Comparison of ENCODE assay signal across 8 cellular contexts in the genomic region with DNA sequence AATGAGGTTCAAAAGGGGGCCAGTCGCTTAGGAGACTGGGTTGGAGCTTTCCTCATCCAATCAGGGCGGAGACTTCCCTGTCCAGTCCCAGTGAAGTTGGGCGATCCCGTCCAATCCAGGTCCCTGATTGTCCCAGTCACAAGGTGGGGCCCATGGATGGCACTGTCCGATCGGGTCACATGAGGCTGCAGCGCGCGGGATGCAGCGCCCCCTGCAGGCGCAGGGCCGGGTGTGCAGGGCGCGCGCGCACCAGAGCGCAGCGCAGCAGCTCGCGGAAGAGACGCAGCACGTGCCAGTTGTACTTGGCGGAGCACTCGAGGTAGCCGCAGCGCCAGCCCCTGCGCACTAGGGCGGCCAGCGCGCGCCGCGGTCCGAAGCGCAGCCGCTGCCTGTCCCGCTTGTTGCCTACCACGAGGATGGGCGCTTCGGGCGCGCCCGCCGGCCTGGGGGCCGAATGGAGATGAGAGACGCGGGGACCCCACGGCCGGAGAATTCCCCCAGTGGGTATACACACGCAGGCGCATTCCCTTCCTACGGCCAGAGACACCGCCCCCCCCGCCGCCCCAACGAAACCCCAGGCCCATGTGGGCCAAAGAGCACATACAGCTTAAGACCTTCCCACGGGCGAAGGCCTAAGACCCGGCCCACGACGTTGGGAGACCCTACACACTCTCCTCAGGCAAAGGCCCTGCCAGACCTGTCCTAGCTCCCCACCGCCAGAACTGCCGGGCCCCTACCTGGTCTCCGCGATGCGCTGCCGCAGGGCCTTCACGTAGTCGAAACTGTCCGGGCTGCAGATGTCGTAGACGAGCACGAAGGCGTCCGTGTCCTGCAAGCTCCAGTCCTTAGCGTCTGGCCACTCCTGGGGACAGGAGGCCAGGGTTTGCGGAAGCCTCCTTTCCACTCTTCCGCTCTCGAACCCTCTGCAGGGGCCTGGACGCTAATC. TPM values are rescaled to one million over a fixed set of nuclear protein-coding genes. Genes with fewer than 3 reads are reported as not detected.
DNase-seq lines count a peak whose midpoint lies in the region; ATAC-seq and TF ChIP-seq lines count a peak whose summit lies in the region.
"Had no signal": no experiment of that assay in that cellular context is flagged by ENCODE, and none has a peak within 500 bp of the region (broad histone marks: within the 10 kb centered on the region; RNA-seq: fewer than 3 reads in every experiment).

No MANE protein-coding gene starts in this region.

- H3K4me1 Mint-ChIP-seq in activated naive CD8-positive, alpha-beta T cell treated with anti-CD3 and anti-CD28 coated beads, Interleukin-2, amount 10 ng/mL, durations not matched to agents 7 days and 5 days, result peaks cover 25% of the 10 kb centered on the region

- DNase-seq in activated naive CD8-positive, alpha-beta T cell treated with anti-CD3 and anti-CD28 coated beads, Interleukin-2, amount 10 ng/mL, durations not matched to agents 7 days and 5 days, result peak; percentile 72
- DNase-seq in right atrium auricular region (ENCODE audit: low spot score) (no peak), NCI-H526 (lab: John Stamatoyannopoulos, UW) (no peak)
- DNase-seq in stimulated activated CD8-positive, alpha-beta memory T cell treated with anti-CD3 and anti-CD28 coated beads, Interleukin-4, amount 100 ng/mL, for 48 hours, result peak; percentile 53

- H3K4me3 ChIP-seq in HEK293 (ENCODE audit: low read depth, low read length) (no peak overlapping the region), right atrium auricular region (peak overlapping the region in 1 of 2 donors; percentile 49)

- H3K27me3 ChIP-seq in right atrium auricular region, result peaks cover 0 to 18% of the 10 kb centered on the region in 2 donors

- no peak overlapping the region for H3K27ac Mint-ChIP-seq in activated naive CD8-positive, alpha-beta T cell treated with anti-CD3 and anti-CD28 coated beads, Interleukin-2, amount 10 ng/mL, durations not matched to agents 7 days and 5 days
- H3K27ac Mint-ChIP-seq: T-helper 1 cell treated with Interleukin-12 subunit alpha and Interleukin-12 subunit beta and Interleukin-4 antibody, amounts not matched to agents 30 μg/mL and 1 μg/mL, for 36 hours had no signal

- POLR2A ChIA-PET in HEK293 (lab: Yijun Ruan, JAX), result no interaction called here
- POLR2A ChIA-PET in activated naive CD8-positive, alpha-beta T cell treated with anti-CD3 and anti-CD28 coated beads, Interleukin-2, amount 10 ng/mL, durations not matched to agents 7 days and 5 days (lab: Charles Lee), result interaction anchor here (0.6 to 1.4 kb wide), 2 partner anchors 75 to 508 kb away, joined by 3 to 6 read pairs; partner anchors contain the start of gene AP1B1

- no peaks in the 10 kb centered on the region for H3K9me3 ChIP-seq in HEK293 (ENCODE audit: control insufficient read depth, insufficient read depth, low read depth, low read length)
- no peaks in the 10 kb centered on the region for H3K9me3 ChIP-seq in right atrium auricular region

- H3K27me3 Mint-ChIP-seq in activated naive CD8-positive, alpha-beta T cell treated with anti-CD3 and anti-CD28 coated beads, Interleukin-2, amount 10 ng/mL, durations not matched to agents 7 days and 5 days, result peaks cover 43% of the 10 kb centered on the region

- peak; percentile 15 for ATAC-seq in activated naive CD8-positive, alpha-beta T cell treated with anti-CD3 and anti-CD28 coated beads, Interleukin-2, amount 10 ng/mL, durations not matched to agents 7 days and 5 days (ENCODE audit: low read depth)
- ATAC-seq in HG03139 (IDR thresholded peaks at IDR 0.05; ENCODE audit: unreplicated experiment) (no peak), HG02970 (IDR thresholded peaks at IDR 0.05; ENCODE audit: low FRiP score, unreplicated experiment) (no peak)

- CTCF ChIA-PET in HEK293 (lab: Yijun Ruan, JAX), result interaction anchor here (0.6 to 1.6 kb wide), 7 partner anchors 8 to 45 kb away, joined by 3 to 6 read pairs (median 3); no protein-coding TSS in a partner anchor

- TF ChIP-seq CTCF in HEK293 (tag by site-specific recombination; IDR thresholded peaks at IDR 0.05), result no peak
- TF ChIP-seq CTCF in right atrium auricular region (IDR thresholded peaks at IDR 0.05), result peak; percentile 49 to 73

- H3K27ac ChIP-seq in HEK293 (ENCODE audit: extremely low read depth, low read depth, low read length) (no peak overlapping the region), right atrium auricular region (no peak overlapping the region)

- H3K4me1 ChIP-seq in HEK293 (ENCODE audit: control insufficient read depth, insufficient read depth, low read length) (peaks cover 14% of the 10 kb centered on the region), right atrium auricular region (peaks cover 0 to 75% of the 10 kb centered on the region in 2 donors)

- H3K36me3 ChIP-seq in HEK293 (ENCODE audit: control insufficient read depth in 2 of 2, insufficient read depth in 1 of 2, low read length in 2 of 2) (no peaks in the 10 kb centered on the region), right atrium auricular region (peaks cover 9% of the 10 kb centered on the region)

- H3K9me3 Mint-ChIP-seq in activated naive CD8-positive, alpha-beta T cell treated with anti-CD3 and anti-CD28 coated beads, Interleukin-2, amount 10 ng/mL, durations not matched to agents 7 days and 5 days, result no peaks in the 10 kb centered on the region
- H3K9me3 Mint-ChIP-seq: T-helper 1 cell treated with Interleukin-12 subunit alpha and Interleukin-12 subunit beta and Interleukin-4 antibody, amounts not matched to agents 30 μg/mL and 1 μg/mL, for 36 hours had no signal

- H3K36me3 Mint-ChIP-seq in activated naive CD8-positive, alpha-beta T cell treated with anti-CD3 and anti-CD28 coated beads, Interleukin-2, amount 10 ng/mL, durations not matched to agents 7 days and 5 days, result peaks cover 1% of the 10 kb centered on the region

- H3K4me3 Mint-ChIP-seq in activated naive CD8-positive, alpha-beta T cell treated with anti-CD3 and anti-CD28 coated beads, Interleukin-2, amount 10 ng/mL, durations not matched to agents 7 days and 5 days, result peak overlapping the region; percentile 76

TF ChIP-seq in HEK293, 187 proteins besides CTCF, POLR2A, EP300 and RAD21:
- TF ChIP-seq ZNF621 (tag by site-specific recombination; IDR thresholded peaks at IDR 0.05), result no peak
- TF ChIP-seq ZNF2 (tag by site-specific recombination; IDR thresholded peaks at IDR 0.05), result 0 out of 2 replicates have a peak, but pooled peaks have one; percentile 22

RNA-seq across cellular contexts. Expression of gene RASL10A, which starts 2.1 kb away (rescaled TPM):
- 1 to 10 TPM in 1 of 2 experiments, under 1 TPM in 1; 0.80 to 1.1 TPM for total RNA-seq in activated naive CD8-positive, alpha-beta T cell treated with anti-CD3 and anti-CD28 coated beads, Interleukin-2, amount 10 ng/mL, durations not matched to agents 7 days and 5 days
- total RNA-seq in right atrium auricular region, result 1 to 10 TPM; 1.1 to 1.8 TPM

RNA-seq across cellular contexts. Expression of gene GAS2L1, which starts 6.9 kb away (rescaled TPM):
- total RNA-seq in activated naive CD8-positive, alpha-beta T cell treated with anti-CD3 and anti-CD28 coated beads, Interleukin-2, amount 10 ng/mL, durations not matched to agents 7 days and 5 days, result 1 to 10 TPM; 8.1 to 9.3 TPM
- total RNA-seq in right atrium auricular region, result 10 to 100 TPM; 19.4 to 28.0 TPM

RNA-seq across cellular contexts. Expression of gene EWSR1, which starts 45.3 kb away (rescaled TPM):
- 100 to 1,000 TPM; 284 to 302 TPM for total RNA-seq in activated naive CD8-positive, alpha-beta T cell treated with anti-CD3 and anti-CD28 coated beads, Interleukin-2, amount 10 ng/mL, durations not matched to agents 7 days and 5 days
- total RNA-seq in right atrium auricular region, result 100 to 1,000 TPM; 153 to 179 TPM

RNA-seq across cellular contexts. Expression of gene RHBDD3, which starts 45.6 kb away (rescaled TPM):
- total RNA-seq in activated naive CD8-positive, alpha-beta T cell treated with anti-CD3 and anti-CD28 coated beads, Interleukin-2, amount 10 ng/mL, durations not matched to agents 7 days and 5 days, result 10 to 100 TPM; 27.5 to 30.1 TPM
- 10 to 100 TPM; 16.5 to 23.4 TPM for total RNA-seq in right atrium auricular region

Comparison
In these comparisons a context has a peak if more than half of its experiments do, and no peak if none do; other contexts are left out.
1. DNase-seq: peak in activated naive CD8-positive, alpha-beta T cell treated with anti-CD3 and anti-CD28 coated beads, Interleukin-2, amount 10 ng/mL, durations not matched to agents 7 days and 5 days (single experiment) and stimulated activated CD8-positive, alpha-beta memory T cell treated with anti-CD3 and anti-CD28 coated beads, Interleukin-4, amount 100 ng/mL, for 48 hours (single experiment); none in right atrium auricular region (single experiment) and NCI-H526 (0 of 2).